Comparison of ENCODE assay signal across 11 cellular contexts in genomic region chr4:992297-993110, GRCh38. TPM values are rescaled to one million over a fixed set of nuclear protein-coding genes. Genes with fewer than 3 reads are reported as not detected.
DNase-seq lines count a peak whose midpoint lies in the region; ATAC-seq, FAIRE-seq and TF ChIP-seq lines count a peak whose summit lies in the region.
"Had no signal": no experiment of that assay in that cellular context is flagged by ENCODE, and none has a peak within 500 bp of the region (broad histone marks: within the 10 kb centered on the region; RNA-seq: fewer than 3 reads in every experiment).

No MANE protein-coding gene starts in this region.

- TF ChIP-seq EP300 in A549 (IDR thresholded peaks at IDR 0.05) (no peak), H1 (IDR thresholded peaks at IDR 0.05; ENCODE audit: borderline replicate concordance in 1 of 2, low read depth in 2 of 2, low read length in 2 of 2) (no peak)

- POLR2A ChIA-PET in A549 (lab: Yijun Ruan, JAX): no interaction called here
- POLR2A ChIA-PET in H1 (lab: Charles Lee; ENCODE audit: partially characterized antibody): no interaction called here

- ATAC-seq in A549 (peak; percentile 62 to 74), mucosa of descending colon (peak; percentile 84), HG02678 (IDR thresholded peaks at IDR 0.05; ENCODE audit: unreplicated experiment) (no peak)
- no peak for ATAC-seq in natural killer cell treated with Interleukin-12 subunit alpha and Interleukin-12 subunit beta and Interleukin-15 and Interleukin-18, amount 100 ng/mL, for 72 hours
- no peak for ATAC-seq in activated naive CD4-positive, alpha-beta T cell treated with anti-CD3 and anti-CD28 coated beads, Interleukin-2, amount 50 U/mL, for 72 hours

- H3K4me3 ChIP-seq in A549 (peak overlapping the region; percentile 2; the same call in 1 of the 3 replicates), H1 (ENCODE audit: extremely low read depth in 1 of 4, insufficient read depth in 2 of 4, low read depth in 3 of 4, low read length in 4 of 4) (no peak overlapping the region), mucosa of descending colon (peak overlapping the region; percentile 9)

- H3K4me3 Mint-ChIP-seq in natural killer cell treated with Interleukin-12 subunit alpha and Interleukin-12 subunit beta and Interleukin-15 and Interleukin-18, amount 100 ng/mL, for 72 hours: no peak overlapping the region
- H3K4me3 Mint-ChIP-seq: dendritic cell treated with granulocyte-macrophage colony-stimulating factor and Interleukin-4, amounts not matched to agents 40 ng/mL and 50 ng/mL, for 4 days had no signal

- TF ChIP-seq CTCF in A549 (IDR thresholded peaks at IDR 0.05) (no peak), H1 (IDR thresholded peaks at IDR 0.05; ENCODE audit: control extremely low read depth in 1 of 3, insufficient read depth in 1 of 3, low read depth in 1 of 3, low read length in 3 of 3) (no peak), mucosa of descending colon (IDR thresholded peaks at IDR 0.05) (no peak)

- TF ChIP-seq RAD21 in A549 (conservative IDR thresholded peaks at IDR 0.05 in 1 of 2, IDR thresholded peaks at IDR 0.05 in 1 of 2): no peak
- TF ChIP-seq RAD21 in H1 (IDR thresholded peaks at IDR 0.05 in 1 of 2, conservative IDR thresholded peaks at IDR 0.05 in 1 of 2; ENCODE audit: low read depth in 2 of 2, low read length in 2 of 2): no peak

- peaks cover 21% of the 10 kb centered on the region for H3K4me1 ChIP-seq in A549
- peaks cover 0 to 2% (median under 1%) of the 10 kb centered on the region in 4 experiments; a peak in 2 of 7 replicates for H3K4me1 ChIP-seq in H1 (replicated peaks in 1 of 4; ENCODE audit: control insufficient read depth in 3 of 4, insufficient read depth in 4 of 4, low read length in 3 of 4)
- peaks cover 36% of the 10 kb centered on the region for H3K4me1 ChIP-seq in mucosa of descending colon (ENCODE audit: low read depth)

- CTCF ChIA-PET in A549 (lab: Yijun Ruan, JAX) (interaction anchor here (1.2 kb wide), 2 partner anchors 9 to 250 kb away, joined by 3 to 4 read pairs; no protein-coding TSS in a partner anchor), H1 (lab: Charles Lee; ENCODE audit: partially characterized antibody) (interaction anchor here (0.5 to 2.2 kb wide), 2 partner anchors 101 to 104 kb away, joined by 3 to 7 read pairs; no protein-coding TSS in a partner anchor)

- H4K8ac ChIP-seq in H1 (ENCODE audit: extremely low read depth, insufficient read depth, low read length): 0 out of 2 replicates have a peak overlapping the region, but pooled peaks have one; percentile 25

- peaks cover 0 to 3% of the 10 kb centered on the region in 2 donors for H3K27me3 Mint-ChIP-seq in natural killer cell treated with Interleukin-12 subunit alpha and Interleukin-12 subunit beta and Interleukin-15 and Interleukin-18, amount 100 ng/mL, for 72 hours

- H2AK5ac ChIP-seq in H1 (ENCODE audit: low read depth, low read length): no peak overlapping the region

- H4K20me1 ChIP-seq in H1 (replicated peaks in 1 of 2; ENCODE audit: control insufficient read depth in 1 of 2, insufficient read depth in 2 of 2, low read length in 2 of 2): peaks cover 2 to 11% of the 10 kb centered on the region in 2 experiments

- H3K4me2 ChIP-seq in A549 (peak overlapping the region; percentile 67), H1 (ENCODE audit: insufficient read depth in 1 of 2, low read depth in 2 of 2, low read length in 2 of 2) (no peak overlapping the region)

- TF ChIP-seq POLR2A in A549 (IDR thresholded peaks at IDR 0.05; ENCODE audit: low read length): no peak
- no peak for TF ChIP-seq POLR2A in H1 (IDR thresholded peaks at IDR 0.05; ENCODE audit: control extremely low read depth in 1 of 2, low read depth in 2 of 2, low read length in 2 of 2)

- H4K5ac ChIP-seq in H1 (ENCODE audit: insufficient read length, low read depth, low read length): no peak overlapping the region

- no peak overlapping the region for H2BK5ac ChIP-seq in H1 (ENCODE audit: low read depth, low read length)

- H3K27ac Mint-ChIP-seq in natural killer cell treated with Interleukin-12 subunit alpha and Interleukin-12 subunit beta and Interleukin-15 and Interleukin-18, amount 100 ng/mL, for 72 hours: no peak overlapping the region
- H3K27ac Mint-ChIP-seq in activated naive CD4-positive, alpha-beta T cell treated with anti-CD3 and anti-CD28 coated beads, Interleukin-2, amount 50 U/mL, for 72 hours: peak overlapping the region in 1 of 2 donors; percentile 25
- H3K27ac Mint-ChIP-seq: dendritic cell treated with granulocyte-macrophage colony-stimulating factor and Interleukin-4, amounts not matched to agents 40 ng/mL and 50 ng/mL, for 4 days had no signal

- 3% methylated on average over 12 of the region's 25 CpGs for WGBS in A549 (ENCODE audit: missing lambda C conversion rate)
- 80% methylated on average over 25 of the region's 25 CpGs; no CpG with 5 or more reads in 1 of the 2 experiments for WGBS in H1 (ENCODE audit: extremely low coverage in 1 of 2, insufficient coverage in 1 of 2, insufficient read length in 1 of 2, insufficient replicate concordance in 2 of 2, low coverage in 1 of 2, low lambda C conversion rate in 2 of 2, missing lambda C conversion rate in 1 of 2), 2 experiments

- peaks cover 0 to 1% of the 10 kb centered on the region in 2 donors for H3K4me1 Mint-ChIP-seq in natural killer cell treated with Interleukin-12 subunit alpha and Interleukin-12 subunit beta and Interleukin-15 and Interleukin-18, amount 100 ng/mL, for 72 hours (ENCODE audit: low read depth in 2 of 2)

- no peak overlapping the region for H2BK20ac ChIP-seq in H1 (ENCODE audit: low read length)

- DNase-seq in A549 (ENCODE audit: low read depth in 1 of 2, low spot score in 1 of 2) (peak; percentile 52 to 74), HuH-7.5 (ENCODE audit: low spot score) (peak; percentile 99), H1 (ENCODE audit: low read depth in 1 of 2, low spot score in 2 of 2) (no peak), mucosa of descending colon (peak; percentile 88 to 89 (median 89)), OCI-M2 (lab: John Stamatoyannopoulos, UW; ENCODE audit: unreplicated experiment) (no peak)
- DNase-seq in natural killer cell treated with Interleukin-12 subunit alpha and Interleukin-12 subunit beta and Interleukin-15 and Interleukin-18, amount 100 ng/mL, for 72 hours (ENCODE audit: low spot score): no peak
- no peak for DNase-seq in activated naive CD4-positive, alpha-beta T cell treated with anti-CD3 and anti-CD28 coated beads, Interleukin-2, amount 50 U/mL, for 72 hours (ENCODE audit: low spot score in 2 of 2)
- DNase-seq: activated gamma-delta T cell, MV-4-11 had no signal

- no peak overlapping the region for H2AFZ ChIP-seq in H1 (ENCODE audit: low read length)

- no peak overlapping the region for H3K18ac ChIP-seq in H1 (ENCODE audit: extremely low read depth, low read length)

- H3K79me1 ChIP-seq in H1 (ENCODE audit: low read depth, low read length): no peaks in the 10 kb centered on the region

- H3K27me3 ChIP-seq in H1 (replicated peaks in 1 of 4; ENCODE audit: control insufficient read depth in 3 of 4, extremely low read depth in 1 of 4, insufficient read depth in 3 of 4, low read length in 3 of 4): peaks cover 8 to 21% (median 20%) of the 10 kb centered on the region in 4 experiments

- H2BK120ac ChIP-seq in H1 (replicated peaks; ENCODE audit: low read depth, low read length): no peak overlapping the region

- no peak overlapping the region for H2BK15ac ChIP-seq in H1 (ENCODE audit: low read length)

- 0 out of 2 replicates have a peak overlapping the region, but pooled peaks have one; percentile 27 for H2BK12ac ChIP-seq in H1 (ENCODE audit: low read depth, low read length)

- no peaks in the 10 kb centered on the region; the same call in 1 of the 2 replicates for H3K23me2 ChIP-seq in H1 (ENCODE audit: low read depth, low read length)

- H3K36me3 ChIP-seq in H1 (ENCODE audit: control insufficient read depth in 2 of 4, insufficient read depth in 4 of 4, low read length in 3 of 4): no peaks in the 10 kb centered on the region; a peak in 1 of 8 replicates
- no peaks in the 10 kb centered on the region for H3K36me3 ChIP-seq in mucosa of descending colon (ENCODE audit: low read depth)

- FAIRE-seq in A549 (lab: Jason Lieb, UNC) (no peak), H1 (lab: Jason Lieb, UNC) (no peak)

- H3K79me2 ChIP-seq in H1 (ENCODE audit: control insufficient read depth in 1 of 2, insufficient read depth in 2 of 2, low read length in 2 of 2): no peaks in the 10 kb centered on the region

- no peaks in the 10 kb centered on the region for H3K9me3 Mint-ChIP-seq in natural killer cell treated with Interleukin-12 subunit alpha and Interleukin-12 subunit beta and Interleukin-15 and Interleukin-18, amount 100 ng/mL, for 72 hours
- no peaks in the 10 kb centered on the region for H3K9me3 Mint-ChIP-seq in activated naive CD4-positive, alpha-beta T cell treated with anti-CD3 and anti-CD28 coated beads, Interleukin-2, amount 50 U/mL, for 72 hours
- H3K9me3 Mint-ChIP-seq: dendritic cell treated with granulocyte-macrophage colony-stimulating factor and Interleukin-4, amounts not matched to agents 40 ng/mL and 50 ng/mL, for 4 days had no signal

- intact Hi-C loops in mucosa of descending colon (cut with DNase I, micrococcal nuclease): no loop called here

- H3K56ac ChIP-seq in H1 (replicated peaks; ENCODE audit: insufficient read length, low read depth, low read length): no peak overlapping the region

- H3K4ac ChIP-seq in H1 (replicated peaks; ENCODE audit: insufficient read length, low read depth, low read length): no peak overlapping the region

- H3K23ac ChIP-seq in H1 (ENCODE audit: insufficient read length): no peak overlapping the region

- H3K9me3 ChIP-seq in A549 (no peaks in the 10 kb centered on the region), H1 (ENCODE audit: insufficient read depth in 2 of 2, low read depth in 1 of 2, low read length in 1 of 2) (no peaks in the 10 kb centered on the region), mucosa of descending colon (no peaks in the 10 kb centered on the region)

- H3K27ac ChIP-seq in A549 (peak overlapping the region; percentile 77 to 93), H1 (ENCODE audit: low read depth, low read length) (no peak overlapping the region)

- no peak overlapping the region for H3K9ac ChIP-seq in H1 (replicated peaks in 1 of 4; ENCODE audit: extremely low read depth in 1 of 4, low read depth in 3 of 4, low read length in 3 of 4)

- H3K14ac ChIP-seq in H1 (ENCODE audit: insufficient read length): no peak overlapping the region

- no peaks in the 10 kb centered on the region for H3K36me3 Mint-ChIP-seq in natural killer cell treated with Interleukin-12 subunit alpha and Interleukin-12 subunit beta and Interleukin-15 and Interleukin-18, amount 100 ng/mL, for 72 hours
- H3K36me3 Mint-ChIP-seq in activated naive CD4-positive, alpha-beta T cell treated with anti-CD3 and anti-CD28 coated beads, Interleukin-2, amount 50 U/mL, for 72 hours: no peaks in the 10 kb centered on the region

- no peak overlapping the region for H4K91ac ChIP-seq in H1 (replicated peaks; ENCODE audit: insufficient read length, low read length)

RNA-seq across cellular contexts. Expression of gene SLC26A1, which starts 0.7 kb away (rescaled TPM):
- polyA plus RNA-seq in A549 (2011; rRNA removed) (0.09 and 0.23 TPM in 2 replicates), A549 (2017; fragmentation: RNase III; extraction: RNeasy Plus Mini Kit Qiagen cat#74134 plus additional on column Dnase treatment) (0.30 to 0.61 TPM (median 0.50 TPM) in 3 replicates), H1 (2011; rRNA removed) (0.11 and 0.14 TPM in 2 replicates)
- 0.30 and 0.45 TPM in 2 replicates for polyA plus RNA-seq in A549 (2012; cell fraction: cytosol; rRNA removed)
- polyA plus RNA-seq in A549 (2012; cell fraction: nucleus; rRNA removed): 1.3 and 1.7 TPM in 2 replicates
- 0.62 and 0.83 TPM in 2 replicates for polyA minus RNA-seq in A549 (2011; rRNA and poly(A)+ RNA removed)
- not detected in 2 replicates for total RNA-seq in H1 (2021; fragmentation: NEBNext Ultra II Directional; extraction: Animal tissue kit (Norgen Biotek cat#: 25700))
- 0.10 TPM for polyA plus RNA-seq in H1 (2011; cell fraction: cytosol; rRNA removed)
- polyA plus RNA-seq in H1 (2011; cell fraction: nucleus; rRNA removed): 0.57 TPM
- polyA plus RNA-seq in H1 (2012, experiment 1 of 2): 0.20 to 0.67 TPM (median 0.33 TPM) in 4 replicates
- 0.08 TPM for polyA plus RNA-seq in H1 (2012, experiment 2 of 2)
- polyA plus RNA-seq in H1 (2013, experiment 1 of 2): 0.14 TPM
- 0.06 TPM for polyA plus RNA-seq in H1 (2013, experiment 2 of 2)
- 0.07 and 0.09 TPM in 2 replicates for polyA minus RNA-seq in H1 (2011; rRNA and poly(A)+ RNA removed)
- not detected for polyA minus RNA-seq in H1 (2011; cell fraction: cytosol; rRNA and poly(A)+ RNA removed)
- polyA minus RNA-seq in H1 (2011; cell fraction: nucleus; rRNA and poly(A)+ RNA removed): 0.20 TPM
- 1 to 10 TPM in 2 of 3 donors, under 1 TPM in 1; 0.85 to 2.8 (median 1.9) TPM for total RNA-seq in mucosa of descending colon
- under 1 TPM in 1 of 2 donors, not detected in 1; 0.88 TPM for total RNA-seq in natural killer cell treated with Interleukin-12 subunit alpha and Interleukin-12 subunit beta and Interleukin-15 and Interleukin-18, amount 100 ng/mL, for 72 hours
- not detected for total RNA-seq in activated naive CD4-positive, alpha-beta T cell treated with anti-CD3 and anti-CD28 coated beads, Interleukin-2, amount 50 U/mL, for 72 hours

RNA-seq across cellular contexts. Expression of gene IDUA, which starts 5.7 kb away (rescaled TPM):
- polyA plus RNA-seq in A549 (2011; rRNA removed) (3.1 and 4.2 TPM in 2 replicates), A549 (2017; fragmentation: RNase III; extraction: RNeasy Plus Mini Kit Qiagen cat#74134 plus additional on column Dnase treatment) (13.9 to 19.4 TPM (median 19.2 TPM) in 3 replicates), H1 (2011; rRNA removed) (2.8 and 5.8 TPM in 2 replicates)
- polyA plus RNA-seq in A549 (2012; cell fraction: cytosol; rRNA removed): 3.0 and 4.1 TPM in 2 replicates
- 65.6 and 96.4 TPM in 2 replicates for polyA plus RNA-seq in A549 (2012; cell fraction: nucleus; rRNA removed)
- polyA minus RNA-seq in A549 (2011; rRNA and poly(A)+ RNA removed): 3.0 and 4.0 TPM in 2 replicates
- total RNA-seq in H1 (2021; fragmentation: NEBNext Ultra II Directional; extraction: Animal tissue kit (Norgen Biotek cat#: 25700)): 4.8 and 6.5 TPM in 2 replicates
- 3.5 TPM for polyA plus RNA-seq in H1 (2011; cell fraction: cytosol; rRNA removed)
- polyA plus RNA-seq in H1 (2011; cell fraction: nucleus; rRNA removed): 30.1 TPM
- 1.3 to 4.4 TPM (median 2.7 TPM) in 4 replicates for polyA plus RNA-seq in H1 (2012, experiment 1 of 2)
- 1.2 TPM for polyA plus RNA-seq in H1 (2012, experiment 2 of 2)
- 2.0 TPM for polyA plus RNA-seq in H1 (2013, experiment 1 of 2)
- 2.1 TPM for polyA plus RNA-seq in H1 (2013, experiment 2 of 2)
- polyA minus RNA-seq in H1 (2011; rRNA and poly(A)+ RNA removed): 0.93 and 1.1 TPM in 2 replicates
- polyA minus RNA-seq in H1 (2011; cell fraction: cytosol; rRNA and poly(A)+ RNA removed): 2.7 TPM
- 8.1 TPM for polyA minus RNA-seq in H1 (2011; cell fraction: nucleus; rRNA and poly(A)+ RNA removed)
- 10 to 100 TPM; 29.7 to 45.7 (median 33.4) TPM for total RNA-seq in mucosa of descending colon
- total RNA-seq in natural killer cell treated with Interleukin-12 subunit alpha and Interleukin-12 subunit beta and Interleukin-15 and Interleukin-18, amount 100 ng/mL, for 72 hours: 10 to 100 TPM; 15.7 to 17.5 TPM
- total RNA-seq in activated naive CD4-positive, alpha-beta T cell treated with anti-CD3 and anti-CD28 coated beads, Interleukin-2, amount 50 U/mL, for 72 hours: 10 to 100 TPM in 1 of 2 donors, 1 to 10 TPM in 1; 8.5 to 23.3 TPM

RNA-seq across cellular contexts. Expression of gene FGFRL1, which starts 18.9 kb away (rescaled TPM):
- polyA plus RNA-seq in A549 (2011; rRNA removed) (4.7 and 8.3 TPM in 2 replicates), A549 (2017; fragmentation: RNase III; extraction: RNeasy Plus Mini Kit Qiagen cat#74134 plus additional on column Dnase treatment) (11.2 to 11.4 TPM (median 11.2 TPM) in 3 replicates), H1 (2011; rRNA removed) (34.6 and 38.9 TPM in 2 replicates)
- 26.5 and 32.6 TPM in 2 replicates for polyA plus RNA-seq in A549 (2012; cell fraction: cytosol; rRNA removed)
- 32.5 and 64.4 TPM in 2 replicates for polyA plus RNA-seq in A549 (2012; cell fraction: nucleus; rRNA removed)
- 40.2 and 49.5 TPM in 2 replicates for polyA minus RNA-seq in A549 (2011; rRNA and poly(A)+ RNA removed)
- 18.8 and 18.9 TPM in 2 replicates for total RNA-seq in H1 (2021; fragmentation: NEBNext Ultra II Directional; extraction: Animal tissue kit (Norgen Biotek cat#: 25700))
- polyA plus RNA-seq in H1 (2011; cell fraction: cytosol; rRNA removed): 27.7 TPM
- 30.1 TPM for polyA plus RNA-seq in H1 (2011; cell fraction: nucleus; rRNA removed)
- 12.6 to 21.8 TPM (median 19.7 TPM) in 4 replicates for polyA plus RNA-seq in H1 (2012, experiment 1 of 2)
- polyA plus RNA-seq in H1 (2012, experiment 2 of 2): 15.6 TPM
- polyA plus RNA-seq in H1 (2013, experiment 1 of 2): 21.1 TPM
- 22.9 TPM for polyA plus RNA-seq in H1 (2013, experiment 2 of 2)
- polyA minus RNA-seq in H1 (2011; rRNA and poly(A)+ RNA removed): 72.8 and 101 TPM in 2 replicates
- polyA minus RNA-seq in H1 (2011; cell fraction: cytosol; rRNA and poly(A)+ RNA removed): 20.7 TPM
- 22.0 TPM for polyA minus RNA-seq in H1 (2011; cell fraction: nucleus; rRNA and poly(A)+ RNA removed)
- total RNA-seq in mucosa of descending colon: 10 to 100 TPM; 14.7 to 19.3 (median 16.9) TPM
- total RNA-seq in natural killer cell treated with Interleukin-12 subunit alpha and Interleukin-12 subunit beta and Interleukin-15 and Interleukin-18, amount 100 ng/mL, for 72 hours: 10 to 100 TPM; 15.2 to 16.6 TPM
- 10 to 100 TPM; 10.3 to 27.6 TPM for total RNA-seq in activated naive CD4-positive, alpha-beta T cell treated with anti-CD3 and anti-CD28 coated beads, Interleukin-2, amount 50 U/mL, for 72 hours

RNA-seq across cellular contexts. Expression of gene DGKQ, which starts 19.1 kb away (rescaled TPM):
- polyA plus RNA-seq in A549 (2011; rRNA removed) (2.7 and 3.3 TPM in 2 replicates), A549 (2017; fragmentation: RNase III; extraction: RNeasy Plus Mini Kit Qiagen cat#74134 plus additional on column Dnase treatment) (6.2 to 7.8 TPM (median 7.0 TPM) in 3 replicates), H1 (2011; rRNA removed) (7.3 and 14.5 TPM in 2 replicates)
- 7.5 and 10.4 TPM in 2 replicates for polyA plus RNA-seq in A549 (2012; cell fraction: cytosol; rRNA removed)
- 37.7 and 46.1 TPM in 2 replicates for polyA plus RNA-seq in A549 (2012; cell fraction: nucleus; rRNA removed)
- 2.7 and 3.2 TPM in 2 replicates for polyA minus RNA-seq in A549 (2011; rRNA and poly(A)+ RNA removed)
- total RNA-seq in H1 (2021; fragmentation: NEBNext Ultra II Directional; extraction: Animal tissue kit (Norgen Biotek cat#: 25700)): 9.3 and 9.7 TPM in 2 replicates
- polyA plus RNA-seq in H1 (2011; cell fraction: cytosol; rRNA removed): 11.1 TPM
- polyA plus RNA-seq in H1 (2011; cell fraction: nucleus; rRNA removed): 97.1 TPM
- polyA plus RNA-seq in H1 (2012, experiment 1 of 2): 6.3 to 10.5 TPM (median 9.8 TPM) in 4 replicates
- polyA plus RNA-seq in H1 (2012, experiment 2 of 2): 5.8 TPM
- 5.9 TPM for polyA plus RNA-seq in H1 (2013, experiment 1 of 2)
- 5.2 TPM for polyA plus RNA-seq in H1 (2013, experiment 2 of 2)
- polyA minus RNA-seq in H1 (2011; rRNA and poly(A)+ RNA removed): 3.4 and 6.0 TPM in 2 replicates
- 10.1 TPM for polyA minus RNA-seq in H1 (2011; cell fraction: cytosol; rRNA and poly(A)+ RNA removed)
- polyA minus RNA-seq in H1 (2011; cell fraction: nucleus; rRNA and poly(A)+ RNA removed): 13.6 TPM
- 10 to 100 TPM; 31.8 to 56.1 (median 41.7) TPM for total RNA-seq in mucosa of descending colon
- total RNA-seq in natural killer cell treated with Interleukin-12 subunit alpha and Interleukin-12 subunit beta and Interleukin-15 and Interleukin-18, amount 100 ng/mL, for 72 hours: 10 to 100 TPM; 15.4 to 19.6 TPM
- total RNA-seq in activated naive CD4-positive, alpha-beta T cell treated with anti-CD3 and anti-CD28 coated beads, Interleukin-2, amount 50 U/mL, for 72 hours: 1 to 10 TPM; 7.8 to 7.9 TPM

Comparison
In these comparisons a context has a peak if more than half of its experiments do, and no peak if none do; other contexts are left out.
1. ATAC-seq: peak in A549 (2 of 2) and mucosa of descending colon (single experiment); none in HG02678 (single experiment), natural killer cell treated with Interleukin-12 subunit alpha and Interleukin-12 subunit beta and Interleukin-15 and Interleukin-18, amount 100 ng/mL, for 72 hours (0 of 2) and activated naive CD4-positive, alpha-beta T cell treated with anti-CD3 and anti-CD28 coated beads, Interleukin-2, amount 50 U/mL, for 72 hours (0 of 2).
2. DNase-seq: peak in A549 (2 of 2), HuH-7.5 (single experiment) and mucosa of descending colon (3 of 3); none in H1 (0 of 2), OCI-M2 (single experiment), natural killer cell treated with Interleukin-12 subunit alpha and Interleukin-12 subunit beta and Interleukin-15 and Interleukin-18, amount 100 ng/mL, for 72 hours (single experiment) and activated naive CD4-positive, alpha-beta T cell treated with anti-CD3 and anti-CD28 coated beads, Interleukin-2, amount 50 U/mL, for 72 hours (0 of 2).
3. H3K4me3 ChIP-seq: peak in A549 (single experiment) and mucosa of descending colon (single experiment); none in H1 (0 of 4).
4. Of the 18 proteins assayed by ChIP-seq in both H1 and A549: peak only in H1: none; only in A549: MAX and USF2; in both: none; in neither: 16.